In the genomic region with DNA sequence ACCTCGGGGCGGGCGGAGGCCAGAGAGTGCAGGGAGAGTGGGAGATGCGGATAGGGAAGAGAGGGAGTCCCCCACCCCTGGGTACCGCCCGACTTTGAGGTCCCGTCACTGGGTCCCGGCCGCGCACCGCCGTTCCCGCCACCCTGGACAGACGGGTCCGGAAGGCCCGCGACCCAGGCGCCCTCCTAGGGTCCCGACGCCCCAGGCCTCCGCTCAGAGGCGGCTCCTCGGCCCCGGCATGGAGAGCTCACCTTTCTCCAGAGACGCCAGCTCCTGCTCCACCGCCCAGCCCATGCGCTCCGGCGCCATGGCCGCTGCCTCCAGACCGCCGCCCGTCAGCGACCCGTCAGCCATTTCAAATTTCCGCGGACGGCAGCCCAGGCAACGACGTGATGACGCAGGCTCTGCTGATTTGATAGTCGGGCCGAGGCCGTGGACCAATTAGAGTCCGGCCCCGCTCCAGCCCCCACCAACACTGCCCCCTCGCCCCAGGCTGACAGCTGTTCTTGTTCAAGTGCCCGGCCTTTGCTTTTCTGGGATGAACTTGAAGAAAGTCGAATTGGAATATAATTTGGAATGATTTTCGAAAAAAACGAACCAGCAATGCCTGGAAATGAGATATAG, we compare ENCODE assay signal across 8 cellular contexts. TPM values are rescaled to one million over a fixed set of nuclear protein-coding genes. Genes with fewer than 3 reads are reported as not detected.
DNase-seq lines count a peak whose midpoint lies in the region; ATAC-seq and TF ChIP-seq lines count a peak whose summit lies in the region.

TSS of gene SHCBP1 (minus strand) at position 374 of the 624 bp plus-strand sequence. CDS start at position 354, 20 bp downstream.

- peaks cover 35% of the 10 kb centered on the region for H3K4me1 Mint-ChIP-seq in Calu3 (ENCODE audit: low read depth, unreplicated experiment)

- no peaks in the 10 kb centered on the region for H3K9me3 ChIP-seq in NT2/D1 (ENCODE audit: insufficient read depth, low read length)
- no peaks in the 10 kb centered on the region for H3K9me3 ChIP-seq in mucosa of rectum (ENCODE audit: control insufficient read depth in 2 of 2, low read length in 2 of 2)

- peaks cover 3% of the 10 kb centered on the region for H3K4me1 ChIP-seq in NT2/D1 (ENCODE audit: insufficient read depth, insufficient read length)
- H3K4me1 ChIP-seq in mucosa of rectum (ENCODE audit: control insufficient read depth in 2 of 2, insufficient read depth in 2 of 2, low read length in 2 of 2) = peaks cover 0 to 9% of the 10 kb centered on the region in 2 donors

- DNase-seq in Calu3 = peak; percentile 93
- DNase-seq in HT-29 (ENCODE audit: low spot score) = peak; percentile 82
- peak; percentile 89 for DNase-seq in NT2/D1 (ENCODE audit: low read depth, low spot score)
- DNase-seq in activated CD8-positive, alpha-beta memory T cell treated with anti-CD3 and anti-CD28 coated beads, Interleukin-2, amount 50 U/mL, for 4 hours = peak; percentile 45
- no peak for DNase-seq in epithelial cell of proximal tubule (ENCODE audit: low read depth)
- peak; percentile 23 to 32 for DNase-seq in stimulated activated CD8-positive, alpha-beta memory T cell treated with anti-CD3 and anti-CD28 coated beads, Interleukin-4, amount 100 ng/mL, for 4 hours (ENCODE audit: low read depth in 2 of 2, low spot score in 1 of 2)

- H3K36me3 ChIP-seq in NT2/D1 (ENCODE audit: insufficient read depth, insufficient read length, low read length) (peaks cover 32% of the 10 kb centered on the region), mucosa of rectum (ENCODE audit: control insufficient read depth in 2 of 2, insufficient read depth in 2 of 2, low read length in 2 of 2) (peaks cover 0 to under 1% of the 10 kb centered on the region in 2 donors)

- H3K27me3 ChIP-seq in NT2/D1 (ENCODE audit: insufficient read depth, insufficient read length) (no peaks in the 10 kb centered on the region), mucosa of rectum (ENCODE audit: control insufficient read depth in 2 of 2, insufficient read depth in 2 of 2, low read length in 2 of 2) (no peaks in the 10 kb centered on the region)

- peak within 1 kb of the TSS; percentile 100 for H3K4me3 Mint-ChIP-seq in Calu3 (ENCODE audit: low read depth, unreplicated experiment)

- CTCF ChIA-PET in Calu3 (lab: Charles Lee) = interaction anchor here (0.6 kb wide), 1 partner anchor 255 kb away, joined by 3 read pairs; no protein-coding TSS in a partner anchor

- intact Hi-C loops in Calu3 (cut with micrococcal nuclease; ENCODE audit: unreplicated experiment) = loop anchor here (5.0 kb wide), 1 partner anchor 51 kb away; no protein-coding TSS in a partner anchor

- H3K36me3 Mint-ChIP-seq in Calu3 (ENCODE audit: insufficient read depth, unreplicated experiment) = peaks cover 24% of the 10 kb centered on the region

- H3K27me3 Mint-ChIP-seq in Calu3 (ENCODE audit: unreplicated experiment) = no peaks in the 10 kb centered on the region

- H3K27ac ChIP-seq in mucosa of rectum (ENCODE audit: low read depth in 2 of 2, low read length in 2 of 2) = no peak within 1 kb of the TSS

- no TSS peak for BruUV-seq in Calu3 (replicated peaks; lab: Mats Ljungman, UMichigan)

- TF ChIP-seq CTCF in Calu3 (IDR thresholded peaks at IDR 0.05; ENCODE audit: unreplicated experiment) = no peak
- no peak for TF ChIP-seq CTCF in epithelial cell of proximal tubule (conservative IDR thresholded peaks at IDR 0.05; ENCODE audit: low read depth, low read length)

- ATAC-seq in GM21360 (IDR thresholded peaks at IDR 0.05; ENCODE audit: unreplicated experiment) = peak; percentile 86

- H3K4me3 ChIP-seq in NT2/D1 (ENCODE audit: insufficient read length, low read depth) (peak within 1 kb of the TSS; percentile 91), epithelial cell of proximal tubule (ENCODE audit: low read depth, low read length) (peak within 1 kb of the TSS; percentile 93), mucosa of rectum (ENCODE audit: low read length in 2 of 2) (peak within 1 kb of the TSS; percentile 72 to 80)

- no peaks in the 10 kb centered on the region for H3K9me3 Mint-ChIP-seq in Calu3 (ENCODE audit: low read depth, unreplicated experiment)

- peak within 1 kb of the TSS; percentile 97 for H3K27ac Mint-ChIP-seq in Calu3 (ENCODE audit: unreplicated experiment)

- peak within 1 kb of the TSS; percentile 95 for H3K9ac ChIP-seq in NT2/D1 (ENCODE audit: insufficient read length, low read depth)
- no peak within 1 kb of the TSS for H3K9ac ChIP-seq in mucosa of rectum (ENCODE audit: low read depth in 1 of 2, low read length in 2 of 2)

RNA-seq across cellular contexts. Expression of gene SHCBP1, which starts in this region (rescaled TPM):
- total RNA-seq in Calu3 (2022) (43.2 and 54.8 TPM in 2 replicates), epithelial cell of proximal tubule (27.9 and 28.9 TPM in 2 replicates)
- 10.7 and 15.5 TPM in 2 replicates for total RNA-seq in HT-29 (2014; rRNA removed; shearing (Covaris generic))
